ENCODE assay signal across 1 cellular context in genomic region chr1:162908236-162908635, GRCh38.
TF ChIP-seq lines count a peak whose summit lies in the region.

No MANE protein-coding gene starts in this region.

TF ChIP-seq in endothelial cell of umbilical vein, 7 proteins besides CTCF, POLR2A, EP300 and RAD21 (continued from another document):
- no peak for TF ChIP-seq MAX (IDR thresholded peaks at IDR 0.05; ENCODE audit: insufficient read depth, insufficient read length)
